ENCODE assay signal across 31 cellular contexts in the genomic region with DNA sequence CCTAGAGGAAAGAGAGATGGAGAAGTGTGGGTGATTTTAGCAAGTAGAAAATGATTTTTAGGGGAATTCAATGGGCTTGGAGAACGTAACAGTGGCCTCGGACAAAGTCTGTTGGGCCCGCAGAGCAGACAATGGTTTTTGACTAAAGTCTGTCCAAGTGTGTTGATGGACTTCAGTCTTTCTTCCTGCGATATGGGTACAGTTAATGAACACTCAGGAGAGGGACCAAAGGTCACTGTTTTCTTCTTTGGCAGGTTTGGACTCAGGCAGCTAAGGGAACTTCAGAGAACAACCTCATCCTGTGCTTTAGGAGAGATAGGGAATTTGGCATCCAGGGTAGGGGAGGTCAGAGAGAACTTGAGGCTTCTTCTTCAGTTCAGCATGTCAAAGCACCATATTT. TPM values are rescaled to one million over a fixed set of nuclear protein-coding genes. Genes with fewer than 3 reads are reported as not detected.
"Had no signal": no experiment of that assay in that cellular context is flagged by ENCODE, and none has a peak within 500 bp of the region (broad histone marks: within the 10 kb centered on the region; RNA-seq: fewer than 3 reads in every experiment).

No MANE protein-coding gene starts in this region.

- H3K4me1 ChIP-seq: parathyroid adenoma, psoas muscle, suprapubic skin, testis, transverse colon, upper lobe of right lung, uterus had no signal

- H3K4me1 Mint-ChIP-seq: naive B cell; neural crest cell; stimulated activated memory B cell treated with anti-CD40 and anti-IgM and Interleukin-4, amounts not matched to agents 10 μg/mL and 1 μg/mL and 100 μg/mL, for 72 hours; stimulated activated naive CD8-positive, alpha-beta T cell treated with anti-CD3 and anti-CD28 coated beads, Interleukin-15, amount 100 ng/mL, for 72 hours had no signal

- H3K27me3 ChIP-seq: neutrophil, ovary, suprapubic skin, testis, tibial artery, transverse colon, upper lobe of right lung, uterus had no signal

- H3K27ac Mint-ChIP-seq: naive thymus-derived CD8-positive, alpha-beta T cell; natural killer cell treated with Interleukin-12 subunit alpha and Interleukin-12 subunit beta and Interleukin-15 and Interleukin-18, amount 100 ng/mL, for 72 hours; nephron progenitor cell; progenitor cell of endocrine pancreas; stimulated activated memory B cell treated with anti-CD40 and anti-IgM and Interleukin-4, amounts not matched to agents 10 μg/mL and 1 μg/mL and 100 μg/mL, for 72 hours; stimulated activated naive CD8-positive, alpha-beta T cell treated with anti-CD3 and anti-CD28 coated beads, Interleukin-15, amount 100 ng/mL, for 72 hours; type B pancreatic cell had no signal

- H3K36me3 ChIP-seq: neutrophil, ovary, transverse colon, uterus had no signal

- H3K27ac ChIP-seq: neutrophil, ovary, parathyroid adenoma, psoas muscle, skin epidermis, suprapubic skin, testis, transverse colon, upper lobe of right lung, uterus had no signal

- H3K27me3 Mint-ChIP-seq: naive B cell; naive thymus-derived CD8-positive, alpha-beta T cell; natural killer cell treated with Interleukin-12 subunit alpha and Interleukin-12 subunit beta and Interleukin-15 and Interleukin-18, amount 100 ng/mL, for 72 hours; progenitor cell of endocrine pancreas; stimulated activated memory B cell treated with anti-CD40 and anti-IgM and Interleukin-4, amounts not matched to agents 10 μg/mL and 1 μg/mL and 100 μg/mL, for 72 hours; stimulated activated naive CD8-positive, alpha-beta T cell treated with anti-CD3 and anti-CD28 coated beads, Interleukin-15, amount 100 ng/mL, for 72 hours; type B pancreatic cell had no signal

- H3K36me3 Mint-ChIP-seq: natural killer cell treated with Interleukin-12 subunit alpha and Interleukin-12 subunit beta and Interleukin-15 and Interleukin-18, amount 100 ng/mL, for 72 hours had no signal

- H3K4me3 Mint-ChIP-seq: naive B cell; naive thymus-derived CD8-positive, alpha-beta T cell; natural killer cell treated with Interleukin-12 subunit alpha and Interleukin-12 subunit beta and Interleukin-15 and Interleukin-18, amount 100 ng/mL, for 72 hours; nephron progenitor cell; neural crest cell; stimulated activated memory B cell treated with anti-CD40 and anti-IgM and Interleukin-4, amounts not matched to agents 10 μg/mL and 1 μg/mL and 100 μg/mL, for 72 hours; stimulated activated naive CD8-positive, alpha-beta T cell treated with anti-CD3 and anti-CD28 coated beads, Interleukin-15, amount 100 ng/mL, for 72 hours; type B pancreatic cell had no signal

- H3K4me3 ChIP-seq: ovary, psoas muscle, skin epidermis, suprapubic skin, testis, tibial artery, transverse colon, upper lobe of right lung, uterus had no signal

- H3K9me3 Mint-ChIP-seq: naive B cell; naive thymus-derived CD8-positive, alpha-beta T cell; natural killer cell treated with Interleukin-12 subunit alpha and Interleukin-12 subunit beta and Interleukin-15 and Interleukin-18, amount 100 ng/mL, for 72 hours; nephron progenitor cell; neural crest cell; stimulated activated memory B cell treated with anti-CD40 and anti-IgM and Interleukin-4, amounts not matched to agents 10 μg/mL and 1 μg/mL and 100 μg/mL, for 72 hours; stimulated activated naive CD8-positive, alpha-beta T cell treated with anti-CD3 and anti-CD28 coated beads, Interleukin-15, amount 100 ng/mL, for 72 hours; type B pancreatic cell had no signal

- DNase-seq: naive B cell; naive thymus-derived CD8-positive, alpha-beta T cell; nephron progenitor cell; nucleus accumbens; ovary; posterior cingulate gyrus; psoas muscle; right cardiac atrium; stimulated activated CD4-positive, alpha-beta T cell treated with anti-CD3 and anti-CD28 coated beads, Interleukin-15, amount 100 ng/mL, for 24 hours; stimulated activated CD4-positive, alpha-beta T cell treated with anti-CD3 and anti-CD28 coated beads, Interleukin-2, amount 100 ng/mL, for 24 hours; stimulated activated CD4-positive, alpha-beta T cell treated with anti-CD3 and anti-CD28 coated beads, Interleukin-2, amount 100 ng/mL, for 48 hours; stimulated activated CD4-positive, alpha-beta T cell treated with anti-CD3 and anti-CD28 coated beads, Interleukin-4, amount 100 ng/mL, for 24 hours; stimulated activated naive CD4-positive, alpha-beta T cell; stimulated activated naive CD8-positive, alpha-beta T cell treated with anti-CD3 and anti-CD28 coated beads, Interleukin-15, amount 100 ng/mL, for 72 hours; stimulated activated naive CD8-positive, alpha-beta T cell treated with anti-CD3 and anti-CD28 coated beads, Interleukin-15, Interleukin-2, amounts not matched to agents 100 U/mL and 50 U/mL, for 24 hours; substantia nigra; testis; tibial artery; transverse colon; upper lobe of right lung; uterus had no signal

- H3K9me3 ChIP-seq: neutrophil, ovary, psoas muscle, suprapubic skin, testis, tibial artery, transverse colon, upper lobe of right lung, uterus had no signal

- ATAC-seq: naive thymus-derived CD8-positive, alpha-beta T cell; natural killer cell treated with Interleukin-12 subunit alpha and Interleukin-12 subunit beta and Interleukin-15 and Interleukin-18, amount 100 ng/mL, for 72 hours; psoas muscle; right cardiac atrium; sciatic nerve; stimulated activated memory B cell treated with anti-CD40 and anti-IgM and Interleukin-4, amounts not matched to agents 10 μg/mL and 1 μg/mL and 100 μg/mL, for 72 hours; stimulated activated naive CD8-positive, alpha-beta T cell treated with anti-CD3 and anti-CD28 coated beads, Interleukin-15, amount 100 ng/mL, for 72 hours; stimulated activated naive CD8-positive, alpha-beta T cell treated with anti-CD3 and anti-CD28 coated beads, Interleukin-15, Interleukin-2, amounts not matched to agents 100 U/mL and 50 U/mL, for 24 hours; upper lobe of right lung had no signal

RNA-seq across cellular contexts. Expression of a gene that starts 38.0 kb away (rescaled TPM):
- total RNA-seq: naive thymus-derived CD8-positive, alpha-beta T cell; natural killer cell treated with Interleukin-12 subunit alpha and Interleukin-12 subunit beta and Interleukin-15 and Interleukin-18, amount 100 ng/mL, for 72 hours had no signal
- polyA plus RNA-seq: naive thymus-derived CD8-positive, alpha-beta T cell had no signal
